ENCODE assay signal across 17 cellular contexts in genomic region chr5:107743357-107744000, GRCh38.
DNase-seq lines count a peak whose midpoint lies in the region; ATAC-seq, FAIRE-seq and TF ChIP-seq lines count a peak whose summit lies in the region.
"Had no signal": no experiment of that assay in that cellular context is flagged by ENCODE, and none has a peak within 500 bp of the region (broad histone marks: within the 10 kb centered on the region; RNA-seq: fewer than 3 reads in every experiment).

No MANE protein-coding gene starts in this region.

- TF ChIP-seq POLR2A in GM12892 (IDR thresholded peaks at IDR 0.05; ENCODE audit: low read depth, low read length), result no peak

- no peak for ATAC-seq in GM18498 (IDR thresholded peaks at IDR 0.05; ENCODE audit: unreplicated experiment)
- no peak for ATAC-seq in GM18909 (IDR thresholded peaks at IDR 0.05; ENCODE audit: poor library complexity, unreplicated experiment)
- ATAC-seq: HepG2 had no signal

- FAIRE-seq in GM12892 (lab: Jason Lieb, UNC), result no peak
- FAIRE-seq: HepG2 had no signal

- peaks cover 0 to 7% (median 1%) of the 10 kb centered on the region in 8 donors for H3K9me3 Mint-ChIP-seq in CD4-positive, alpha-beta memory T cell

- POLR2A ChIA-PET in A673 (lab: Charles Lee; ENCODE audit: low non-redundant PET), result no interaction called here
- POLR2A ChIA-PET in CD4-positive, alpha-beta memory T cell (lab: Charles Lee; ENCODE audit: partially characterized antibody), result no interaction called here

- H3K4me3 ChIP-seq in A673 (ENCODE audit: low read depth, low read length, poor library complexity, severe bottlenecking), result no peak overlapping the region
- H3K4me3 ChIP-seq in CD4-positive, alpha-beta memory T cell (ENCODE audit: low read length in 2 of 2), result no peak overlapping the region
- H3K4me3 ChIP-seq: SK-N-MC, uterus had no signal

- BruUV-seq in A673 (replicated peaks; lab: Mats Ljungman, UMichigan), result no TSS peak

- intact Hi-C loops in A673 (cut with micrococcal nuclease; ENCODE audit: unreplicated experiment), result no loop called here
- intact Hi-C loops in CD4-positive, alpha-beta memory T cell (cut with micrococcal nuclease), result no loop called here

- peaks cover 4 to 5% of the 10 kb centered on the region in 2 donors for H3K27me3 Mint-ChIP-seq in CD4-positive, alpha-beta memory T cell

- H3K27ac Mint-ChIP-seq in CD4-positive, alpha-beta memory T cell, result no peak overlapping the region
- H3K27ac Mint-ChIP-seq: mesothelial cell of epicardium had no signal

- no peaks in the 10 kb centered on the region for H3K36me3 Mint-ChIP-seq in CD4-positive, alpha-beta memory T cell
- H3K36me3 Mint-ChIP-seq: mesothelial cell of epicardium had no signal

- H3K36me3 ChIP-seq in A673 (ENCODE audit: insufficient read depth, low read length, poor library complexity, severe bottlenecking), result no peaks in the 10 kb centered on the region
- H3K36me3 ChIP-seq in CD4-positive, alpha-beta memory T cell (ENCODE audit: insufficient read depth, low read length), result no peaks in the 10 kb centered on the region
- H3K36me3 ChIP-seq: uterus had no signal

- H3K4me1 Mint-ChIP-seq in CD4-positive, alpha-beta memory T cell, result no peaks in the 10 kb centered on the region
- H3K4me1 Mint-ChIP-seq: mesothelial cell of epicardium had no signal

- no peaks in the 10 kb centered on the region for H3K4me1 ChIP-seq in A673 (ENCODE audit: insufficient read depth, low read length, poor library complexity, severe bottlenecking)
- no peaks in the 10 kb centered on the region for H3K4me1 ChIP-seq in CD4-positive, alpha-beta memory T cell (ENCODE audit: insufficient read depth, low read length)
- H3K4me1 ChIP-seq: uterus had no signal

- H3K27ac ChIP-seq in A673 (ENCODE audit: low read depth, low read length, poor library complexity, severe bottlenecking), result no peak overlapping the region
- no peak overlapping the region for H3K27ac ChIP-seq in CD4-positive, alpha-beta memory T cell (ENCODE audit: low read depth, low read length)
- H3K27ac ChIP-seq: SK-N-MC, uterus had no signal

- no peaks in the 10 kb centered on the region for H3K9me3 ChIP-seq in A673 (ENCODE audit: low read depth, low read length, poor library complexity, severe bottlenecking)
- no peaks in the 10 kb centered on the region for H3K9me3 ChIP-seq in CD4-positive, alpha-beta memory T cell (ENCODE audit: control insufficient read depth in 1 of 2, low read length in 2 of 2)
- H3K9me3 ChIP-seq: uterus had no signal

- TF ChIP-seq CTCF in A673 (conservative IDR thresholded peaks at IDR 0.05; ENCODE audit: low read depth, low read length), result no peak

- DNase-seq in A673 (ENCODE audit: low spot score), result peak; percentile 1
- DNase-seq in HS-5 (ENCODE audit: low read depth), result peak; percentile 39
- peak; percentile 63 for DNase-seq in astrocyte of the hippocampus (ENCODE audit: low read depth, low spot score)
- DNase-seq in foreskin melanocyte, result peak; percentile 93
- DNase-seq in GM12892 (ENCODE audit: insufficient read length), result no peak
- DNase-seq in CD4-positive, alpha-beta memory T cell, result no peak
- DNase-seq: activated T-cell treated with anti-CD3 and anti-CD28 coated beads, Interleukin-2, amount 50 U/mL, for 1 hour; DND-41; effector CD4-positive, alpha-beta T cell; NCI-H1436; NCI-H82; uterus had no signal

- H3K4me3 Mint-ChIP-seq in CD4-positive, alpha-beta memory T cell, result no peak overlapping the region
- H3K4me3 Mint-ChIP-seq: mesothelial cell of epicardium had no signal

- CTCF ChIA-PET in A673 (lab: Charles Lee), result no interaction called here
- CTCF ChIA-PET in CD4-positive, alpha-beta memory T cell (lab: Charles Lee; ENCODE audit: partially characterized antibody), result no interaction called here

- no peaks in the 10 kb centered on the region for H3K27me3 ChIP-seq in A673 (replicated peaks; ENCODE audit: insufficient read depth, low read depth, low read length, poor library complexity)
- H3K27me3 ChIP-seq in CD4-positive, alpha-beta memory T cell (ENCODE audit: insufficient read depth, low read length), result no peaks in the 10 kb centered on the region
- H3K27me3 ChIP-seq: uterus had no signal

Comparison
In these comparisons a context has a peak if more than half of its experiments do, and no peak if none do; other contexts are left out.
1. DNase-seq: peak in A673 (single experiment), HS-5 (single experiment), astrocyte of the hippocampus (single experiment) and foreskin melanocyte (single experiment); none in GM12892 (single experiment) and CD4-positive, alpha-beta memory T cell (0 of 5).